Comparison of ENCODE assay signal across 25 cellular contexts in genomic region chr20:17675519-17676377, GRCh38. TPM values are rescaled to one million over a fixed set of nuclear protein-coding genes. Genes with fewer than 3 reads are reported as not detected.
A peak's percentile ranks its signal among the peaks of the same experiment; 100 is the strongest.
DNase-seq lines count a peak whose midpoint lies in the region; ATAC-seq, FAIRE-seq and TF ChIP-seq lines count a peak whose summit lies in the region.
"Had no signal": no experiment of that assay in that cellular context is flagged by ENCODE, and none has a peak within 500 bp of the region (broad histone marks: within the 10 kb centered on the region; RNA-seq: fewer than 3 reads in every experiment).

No MANE protein-coding gene starts in this region.

- no peaks in the 10 kb centered on the region for H3K9me3 ChIP-seq in pancreas
- H3K9me3 ChIP-seq: esophagus muscularis mucosa, suprapubic skin had no signal

- H3K4me3 Mint-ChIP-seq in CD14-positive monocyte (no peak overlapping the region), mesothelial cell of epicardium (no peak overlapping the region)
- H3K4me3 Mint-ChIP-seq: activated CD4-positive, alpha-beta T cell treated with anti-CD3 and anti-CD28 coated beads, Interleukin-2, amount 10 ng/mL, durations not matched to agents 7 days and 5 days; CD4-positive, alpha-beta T cell; T-cell had no signal

- H3K4me3 ChIP-seq in coronary artery, result no peak overlapping the region
- peak overlapping the region in 1 of 4 donors; percentile 8 for H3K4me3 ChIP-seq in pancreas
- H3K4me3 ChIP-seq: esophagus muscularis mucosa, K562, suprapubic skin had no signal

- TF ChIP-seq CTCF in CD14-positive monocyte (IDR thresholded peaks at IDR 0.05) (no peak), coronary artery (IDR thresholded peaks at IDR 0.05) (no peak), pancreas (IDR thresholded peaks at IDR 0.05) (no peak), omental fat pad (IDR thresholded peaks at IDR 0.05) (no peak), mesothelial cell of epicardium (IDR thresholded peaks at IDR 0.05; ENCODE audit: unreplicated experiment) (no peak)

- peaks cover 0 to 16% (median 0%) of the 10 kb centered on the region in 3 donors for H3K36me3 ChIP-seq in pancreas

- DNase-seq in CD14-positive monocyte (ENCODE audit: low spot score) (no peak), MV-4-11 (lab: John Stamatoyannopoulos, UW) (peak; percentile 33), coronary artery (ENCODE audit: low spot score) (peak; percentile 64), pancreas (peak in 1 of 6 donors; percentile 12), omental fat pad (ENCODE audit: low spot score) (no peak), mesothelial cell of epicardium (ENCODE audit: low spot score in 2 of 2, unreplicated experiment in 2 of 2) (no peak)
- no peak for DNase-seq in effector CD4-positive, alpha-beta T cell
- DNase-seq: activated CD4-positive, alpha-beta T cell treated with anti-CD3 and anti-CD28 coated beads, Interleukin-2, amount 10 ng/mL, durations not matched to agents 7 days and 5 days; activated CD8-positive, alpha-beta memory T cell treated with anti-CD3 and anti-CD28 coated beads, Interleukin-2, amount 50 U/mL, for 48 hours; activated gamma-delta T cell treated with Interleukin-2 at 50 U/mL for 16 hours; amygdala; CD4-positive, alpha-beta T cell; central memory CD4-positive, alpha-beta T cell; effector memory CD4-positive, alpha-beta T cell; GF-D8; NCI-H1694 treated with DMSO at 0.1 percent for 48 hours; NCI-H748 treated with DMSO at 0.1 percent for 48 hours; SHP77 treated with DMSO at 0.1 percent for 48 hours; T-cell had no signal

- H3K4me1 Mint-ChIP-seq in CD14-positive monocyte, result peaks cover 62% of the 10 kb centered on the region
- H3K4me1 Mint-ChIP-seq in mesothelial cell of epicardium, result peaks cover 26% of the 10 kb centered on the region

- ATAC-seq in pancreas (no peak), omental fat pad (ENCODE audit: low FRiP score) (no peak), HG02973 (IDR thresholded peaks at IDR 0.05; ENCODE audit: unreplicated experiment) (no peak)
- ATAC-seq: K562, T-cell had no signal

- H3K27ac Mint-ChIP-seq in CD14-positive monocyte (peak overlapping the region in 5 of 7 donors; percentile 12 to 77 (median 48)), mesothelial cell of epicardium (no peak overlapping the region)
- H3K27ac Mint-ChIP-seq: activated CD4-positive, alpha-beta T cell treated with anti-CD3 and anti-CD28 coated beads, Interleukin-2, amount 10 ng/mL, durations not matched to agents 7 days and 5 days; CD4-positive, alpha-beta T cell had no signal

- H3K36me3 Mint-ChIP-seq in CD14-positive monocyte (peaks cover 43 to 53% of the 10 kb centered on the region in 2 donors), mesothelial cell of epicardium (peaks cover 6% of the 10 kb centered on the region)

- H3K27me3 Mint-ChIP-seq in CD14-positive monocyte (ENCODE audit: low read depth in 3 of 3) (no peaks in the 10 kb centered on the region), mesothelial cell of epicardium (ENCODE audit: low read depth) (no peaks in the 10 kb centered on the region)
- H3K27me3 Mint-ChIP-seq: activated CD4-positive, alpha-beta T cell treated with anti-CD3 and anti-CD28 coated beads, Interleukin-2, amount 10 ng/mL, durations not matched to agents 7 days and 5 days; CD4-positive, alpha-beta T cell; T-cell had no signal

- intact Hi-C loops in CD14-positive monocyte (cut with micrococcal nuclease) (no loop called here), pancreas (cut with DNase I) (no loop called here)

- no peaks in the 10 kb centered on the region for H3K27me3 ChIP-seq in pancreas
- H3K27me3 ChIP-seq: esophagus muscularis mucosa, suprapubic skin had no signal

- peak overlapping the region in 1 of 2 donors; percentile 35 for H3K27ac ChIP-seq in coronary artery
- peak overlapping the region in 3 of 4 donors; percentile 32 to 96 (median 35) for H3K27ac ChIP-seq in pancreas

- peaks cover 55 to 70% (median 57%) of the 10 kb centered on the region in 3 donors for H3K4me1 ChIP-seq in pancreas

- WGBS in pancreas, 2 donors, result 38 to 40% methylated on average over 13 of the region's 13 CpGs

- no peak for FAIRE-seq in pancreas (lab: Jason Lieb, UNC)
- FAIRE-seq: K562 had no signal

- H3K9me3 Mint-ChIP-seq in CD14-positive monocyte (no peaks in the 10 kb centered on the region), mesothelial cell of epicardium (no peaks in the 10 kb centered on the region)
- H3K9me3 Mint-ChIP-seq: activated CD4-positive, alpha-beta T cell treated with anti-CD3 and anti-CD28 coated beads, Interleukin-2, amount 10 ng/mL, durations not matched to agents 7 days and 5 days; CD4-positive, alpha-beta T cell; T-cell had no signal

RNA-seq across cellular contexts. Expression of gene RRBP1, which starts 6.3 kb away (rescaled TPM):
- polyA plus RNA-seq in CD14-positive monocyte (1 to 10 TPM; 4.7 to 7.5 TPM), pancreas (100 to 1,000 TPM; 170 to 269 TPM)
- total RNA-seq in pancreas (100 to 1,000 TPM; 339 to 442 (median 354) TPM), omental fat pad (100 to 1,000 TPM in 1 of 4 donors, 10 to 100 TPM in 3; 67.9 to 142 (median 87.2) TPM), mesothelial cell of epicardium (211 to 212 TPM (median 211 TPM) in 3 replicates)

RNA-seq across cellular contexts. Expression of gene BANF2, which starts 24.0 kb away (rescaled TPM):
- polyA plus RNA-seq in CD14-positive monocyte (not detected), pancreas (1 to 10 TPM in 1 of 2 donors, under 1 TPM in 1; 0.59 to 1.3 TPM)
- total RNA-seq in pancreas (1 to 10 TPM in 5 of 6 donors, under 1 TPM in 1; 0.88 to 6.4 (median 2.0) TPM), omental fat pad (not detected), mesothelial cell of epicardium (not detected in 3 replicates)
- total RNA-seq: activated CD4-positive, alpha-beta T cell treated with anti-CD3 and anti-CD28 coated beads, Interleukin-2, amount 10 ng/mL, durations not matched to agents 7 days and 5 days; CD4-positive, alpha-beta T cell; esophagus muscularis mucosa; K562; left lobe of liver; mucosa of gallbladder; suprapubic skin; T-cell had no signal
- polyA plus RNA-seq: K562 had no signal

Comparison
In these comparisons a context has a peak if more than half of its experiments do, and no peak if none do; other contexts are left out.
1. DNase-seq: peak in MV-4-11 (single experiment) and coronary artery (single experiment); none in CD14-positive monocyte (single experiment), omental fat pad (single experiment), effector CD4-positive, alpha-beta T cell (single experiment) and mesothelial cell of epicardium (0 of 2).